1 cellular context compared by ENCODE assay signal in genomic region chr9:112050544-112051475, GRCh38.
TF ChIP-seq lines count a peak whose summit lies in the region.

No MANE protein-coding gene starts in this region.

TF ChIP-seq in GM23338, 12 proteins besides CTCF, POLR2A, EP300 and RAD21 (continued from another document):
- TF ChIP-seq ZNF331 (CRISPR knock-in tag; IDR thresholded peaks at IDR 0.05; ENCODE audit: low read depth) = no peak
